Comparison of ENCODE assay signal across 10 cellular contexts in the genomic region with DNA sequence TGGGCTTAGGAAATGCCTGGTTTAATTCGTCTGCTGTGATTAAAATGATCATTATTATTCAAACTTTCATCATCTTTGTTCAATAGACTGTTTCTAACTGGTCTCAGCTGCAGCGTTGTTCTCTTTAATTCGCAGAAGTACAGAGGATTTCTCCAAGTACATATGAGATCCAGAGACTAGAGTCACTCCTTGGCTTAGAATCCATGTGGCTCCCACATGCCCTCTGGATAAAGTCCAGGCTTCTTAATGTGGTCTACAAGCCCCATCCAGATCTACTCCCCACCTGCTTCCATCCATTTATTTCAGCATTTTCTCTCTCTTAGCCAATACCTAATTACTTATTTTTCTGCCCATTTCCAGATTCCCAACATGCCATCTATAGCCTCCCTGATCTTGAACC. TPM values are rescaled to one million over a fixed set of nuclear protein-coding genes. Genes with fewer than 3 reads are reported as not detected.
DNase-seq lines count a peak whose midpoint lies in the region; ATAC-seq, FAIRE-seq and TF ChIP-seq lines count a peak whose summit lies in the region.
"Had no signal": no experiment of that assay in that cellular context is flagged by ENCODE, and none has a peak within 500 bp of the region (broad histone marks: within the 10 kb centered on the region; RNA-seq: fewer than 3 reads in every experiment).

No MANE protein-coding gene starts in this region.

- H3K27me3 Mint-ChIP-seq in Calu3 (ENCODE audit: unreplicated experiment), result peaks cover 13% of the 10 kb centered on the region

- H3K4me1 Mint-ChIP-seq in Calu3 (ENCODE audit: low read depth, unreplicated experiment), result peaks cover 30% of the 10 kb centered on the region

- H3K36me3 Mint-ChIP-seq in Calu3 (ENCODE audit: insufficient read depth, unreplicated experiment), result peaks cover 17% of the 10 kb centered on the region

- BruUV-seq in Calu3 (replicated peaks; lab: Mats Ljungman, UMichigan), result no TSS peak

- peak overlapping the region; percentile 86 for H3K4me3 Mint-ChIP-seq in Calu3 (ENCODE audit: low read depth, unreplicated experiment)

- no peaks in the 10 kb centered on the region for H4K20me1 ChIP-seq in OCI-LY1 (ENCODE audit: insufficient read depth, low read length)

- H3F3A ChIP-seq in OCI-LY1 (ENCODE audit: insufficient read depth, low read length), result no peaks in the 10 kb centered on the region

- H3K36me3 ChIP-seq in OCI-LY1 (ENCODE audit: insufficient read depth, low read length) (peaks cover 25% of the 10 kb centered on the region), kidney (ENCODE audit: control insufficient read depth in 1 of 2, insufficient read depth in 2 of 2, low read length in 2 of 2) (no peaks in the 10 kb centered on the region)
- H3K36me3 ChIP-seq: ovary had no signal

- H3K79me2 ChIP-seq in OCI-LY1 (ENCODE audit: insufficient read depth, low read length), result peaks cover 32% of the 10 kb centered on the region

- H3K4me2 ChIP-seq in OCI-LY1 (ENCODE audit: low read length), result peak overlapping the region; percentile 64

- DNase-seq in Calu3 (no peak), dorsolateral prefrontal cortex (no peak), pons (ENCODE audit: low spot score) (peak; percentile 41), kidney (no peak)
- DNase-seq: NCI-H2029, ovary had no signal

- H3K9me2 ChIP-seq in OCI-LY1 (ENCODE audit: low read depth, low read length), result no peaks in the 10 kb centered on the region

- FAIRE-seq in kidney (lab: Jason Lieb, UNC), result no peak

- H3K9me3 ChIP-seq in OCI-LY1 (ENCODE audit: low read length) (no peaks in the 10 kb centered on the region), kidney (ENCODE audit: control insufficient read depth in 1 of 2, low read length in 2 of 2) (no peaks in the 10 kb centered on the region)
- H3K9me3 ChIP-seq: ovary had no signal

- CTCF ChIA-PET in Calu3 (lab: Charles Lee), result interaction anchor here (0.9 kb wide), 1 partner anchor 207 kb away, joined by 3 read pairs; no protein-coding TSS in a partner anchor

- no peaks in the 10 kb centered on the region for H3K9me3 Mint-ChIP-seq in Calu3 (ENCODE audit: low read depth, unreplicated experiment)

- intact Hi-C loops in Calu3 (cut with micrococcal nuclease; ENCODE audit: unreplicated experiment) (no loop called here), dorsolateral prefrontal cortex (cut with DNase I) (no loop called here), kidney (cut with DNase I) (no loop called here)

- H3K4me3 ChIP-seq in OCI-LY1 (ENCODE audit: low read depth, low read length, poor library complexity, severe bottlenecking), result peak overlapping the region; percentile 52
- H3K4me3 ChIP-seq in dorsolateral prefrontal cortex, result peak overlapping the region in 44 of 59 donors; percentile 51 to 100 (median 95)
- H3K4me3 ChIP-seq in kidney (ENCODE audit: low read length in 2 of 2), result no peak overlapping the region

- peak overlapping the region; percentile 6; the same call in 1 of the 2 replicates for H2AFZ ChIP-seq in OCI-LY1 (ENCODE audit: low read length)

- 0 out of 2 replicates have a peak, but pooled peaks cover 5% of the 10 kb centered on the region for H3K27me3 ChIP-seq in OCI-LY1 (ENCODE audit: insufficient read depth, low read length)
- H3K27me3 ChIP-seq in dorsolateral prefrontal cortex, result no peaks in the 10 kb centered on the region
- H3K27me3 ChIP-seq: ovary had no signal

- H3K27ac Mint-ChIP-seq in Calu3 (ENCODE audit: unreplicated experiment), result no peak overlapping the region

- ATAC-seq in GM19397 (IDR thresholded peaks at IDR 0.05; ENCODE audit: unreplicated experiment) (no peak), GM21367 (IDR thresholded peaks at IDR 0.05; ENCODE audit: unreplicated experiment) (no peak), HG03196 (IDR thresholded peaks at IDR 0.05; ENCODE audit: unreplicated experiment) (no peak)

- H3K27ac ChIP-seq in OCI-LY1 (ENCODE audit: low read depth, low read length, poor library complexity, severe bottlenecking) (no peak overlapping the region), dorsolateral prefrontal cortex (peak overlapping the region in 35 of 59 donors; percentile 11 to 83 (median 63)), kidney (ENCODE audit: low read depth in 2 of 2, low read length in 2 of 2) (no peak overlapping the region)

- TF ChIP-seq CTCF in Calu3 (IDR thresholded peaks at IDR 0.05; ENCODE audit: unreplicated experiment) (no peak), OCI-LY1 (IDR thresholded peaks at IDR 0.05; ENCODE audit: low read length) (no peak), dorsolateral prefrontal cortex (IDR thresholded peaks at IDR 0.05 in 54 of 56, conservative IDR thresholded peaks at IDR 0.05 in 2 of 56; ENCODE audit: low read depth in 1 of 56, partially characterized antibody in 56 of 56) (no peak), kidney (IDR thresholded peaks at IDR 0.05; ENCODE audit: borderline replicate concordance, extremely low read depth, insufficient read depth) (no peak)

- H3K4me1 ChIP-seq in OCI-LY1 (ENCODE audit: insufficient read depth, low read length, severe bottlenecking) (peaks cover 29% of the 10 kb centered on the region), kidney (ENCODE audit: control insufficient read depth in 1 of 2, insufficient read depth in 1 of 2, low read depth in 1 of 2, low read length in 2 of 2) (peaks cover 8 to 19% of the 10 kb centered on the region in 2 donors)

- H3K9ac ChIP-seq in OCI-LY1 (ENCODE audit: low read length), result no peak overlapping the region
- H3K9ac ChIP-seq in kidney (ENCODE audit: low read length in 2 of 2), result no peak overlapping the region

RNA-seq across cellular contexts. Expression of gene ZBTB24, which starts 1.1 kb away (rescaled TPM):
- 11.2 and 11.5 TPM in 2 replicates for total RNA-seq in Calu3 (2022)
- total RNA-seq in dorsolateral prefrontal cortex, result 10 to 100 TPM in 61 of 120 experiments, 1 to 10 TPM in 59; 5.4 to 12.6 (median 10.0) TPM
- 12.0 TPM for total RNA-seq in kidney
- 3.1 TPM for polyA plus RNA-seq in kidney (ENCODE audit: insufficient read depth, low read depth, low replicate concordance)

RNA-seq across cellular contexts. Expression of gene MICAL1, which starts 28.6 kb away (rescaled TPM):
- total RNA-seq in Calu3 (2022) (22.5 and 25.4 TPM in 2 replicates), dorsolateral prefrontal cortex (10 to 100 TPM; 22.6 to 77.0 (median 42.3) TPM), kidney (38.7 TPM)
- polyA plus RNA-seq in kidney (ENCODE audit: insufficient read depth, low read depth, low replicate concordance), result 13.7 TPM

RNA-seq across cellular contexts. Expression of gene SMPD2, which starts 43.6 kb away (rescaled TPM):
- total RNA-seq in Calu3 (2022) (15.9 and 17.3 TPM in 2 replicates), dorsolateral prefrontal cortex (10 to 100 TPM in 28 of 120 experiments, 1 to 10 TPM in 92; 3.5 to 16.3 (median 7.9) TPM), kidney (17.4 TPM)
- 14.7 TPM for polyA plus RNA-seq in kidney (ENCODE audit: insufficient read depth, low read depth, low replicate concordance)

RNA-seq across cellular contexts. Expression of gene PPIL6, which starts 43.7 kb away (rescaled TPM):
- total RNA-seq in Calu3 (2022) (2.5 and 2.6 TPM in 2 replicates), dorsolateral prefrontal cortex (10 to 100 TPM in 73 of 120 experiments, 1 to 10 TPM in 47; 5.2 to 18.3 (median 10.6) TPM), kidney (8.4 TPM)
- polyA plus RNA-seq in kidney (ENCODE audit: insufficient read depth, low read depth, low replicate concordance), result 6.0 TPM

Comparison
In these comparisons a context has a peak if more than half of its experiments do, and no peak if none do; other contexts are left out.
1. H3K27ac ChIP-seq: peak in dorsolateral prefrontal cortex (35 of 59); none in OCI-LY1 (single experiment) and kidney (0 of 2).
2. H3K4me3 ChIP-seq: peak in OCI-LY1 (single experiment) and dorsolateral prefrontal cortex (44 of 59); none in kidney (0 of 2).